25 cellular contexts compared by ENCODE assay signal in genomic region chr9:110457245-110457644, GRCh38.
"Had no signal": no experiment of that assay in that cellular context is flagged by ENCODE, and none has a peak within 500 bp of the region (broad histone marks: within the 10 kb centered on the region; RNA-seq: fewer than 3 reads in every experiment).

No MANE protein-coding gene starts in this region.

- H3K27me3 ChIP-seq: stomach, suprapubic skin, testis, thyroid gland, tibial artery, tibial nerve, transverse colon, upper lobe of left lung, upper lobe of right lung, uterus, vagina had no signal

- FAIRE-seq: urothelium cell line had no signal

- H3K27ac ChIP-seq: stomach, suprapubic skin, testis, thoracic aorta, thyroid gland, tibial artery, tibial nerve, transverse colon, upper lobe of left lung, upper lobe of right lung, uterus, vagina had no signal

- H3K4me1 ChIP-seq: stomach, suprapubic skin, testis, thyroid gland, tibial artery, tibial nerve, transverse colon, upper lobe of left lung, upper lobe of right lung, uterus, vagina had no signal

- H3K9me3 ChIP-seq: stomach, suprapubic skin, testis, thoracic aorta, thyroid gland, tibial artery, tibial nerve, transverse colon, upper lobe of left lung, upper lobe of right lung, uterus, vagina had no signal

- H3K4me3 ChIP-seq: stomach, suprapubic skin, testis, thoracic aorta, thyroid gland, tibial artery, tibial nerve, transverse colon, upper lobe of left lung, upper lobe of right lung, uterus, vagina had no signal

- DNase-seq: stimulated activated CD4-positive, alpha-beta T cell treated with anti-CD3 and anti-CD28 coated beads, Interleukin-2, amount 100 ng/mL, for 48 hours; stimulated activated CD4-positive, alpha-beta T cell treated with anti-CD3 and anti-CD28 coated beads, Interleukin-4, amount 100 ng/mL, for 1 hour; stimulated activated CD4-positive, alpha-beta T cell treated with anti-CD3 and anti-CD28 coated beads, Interleukin-4, amount 100 ng/mL, for 24 hours; stimulated activated CD4-positive, alpha-beta T cell treated with anti-CD3 and anti-CD28 coated beads, Interleukin-4, amount 100 ng/mL, for 4 hours; stimulated activated CD8-positive, alpha-beta memory T cell treated with anti-CD3 and anti-CD28 coated beads, Interleukin-4, amount 100 ng/mL, for 48 hours; stimulated activated naive B cell treated with anti-CD40 and anti-IgM and Interleukin-4, amounts not matched to agents 10 μg/mL and 1 μg/mL and 100 μg/mL, for 72 hours; stimulated activated naive CD4-positive, alpha-beta T cell; stimulated activated naive CD4-positive, alpha-beta T cell treated with Interleukin-2 at 50 U/mL for 16 hours; stimulated activated naive CD8-positive, alpha-beta T cell treated with anti-CD3 and anti-CD28 coated beads, Interleukin-15, amount 100 ng/mL, for 72 hours; stimulated activated naive CD8-positive, alpha-beta T cell treated with anti-CD3 and anti-CD28 coated beads, Interleukin-15, Interleukin-2, amounts not matched to agents 100 U/mL and 50 U/mL, for 24 hours; stomach; substantia nigra; testis; thyroid gland; tibial artery; transverse colon; trophoblast cell; upper lobe of left lung; upper lobe of right lung; uterus had no signal

- H3K36me3 ChIP-seq: stomach, suprapubic skin, thoracic aorta, thyroid gland, tibial artery, transverse colon, upper lobe of left lung, uterus, vagina had no signal
